ENCODE assay signal across 13 cellular contexts in the genomic region with DNA sequence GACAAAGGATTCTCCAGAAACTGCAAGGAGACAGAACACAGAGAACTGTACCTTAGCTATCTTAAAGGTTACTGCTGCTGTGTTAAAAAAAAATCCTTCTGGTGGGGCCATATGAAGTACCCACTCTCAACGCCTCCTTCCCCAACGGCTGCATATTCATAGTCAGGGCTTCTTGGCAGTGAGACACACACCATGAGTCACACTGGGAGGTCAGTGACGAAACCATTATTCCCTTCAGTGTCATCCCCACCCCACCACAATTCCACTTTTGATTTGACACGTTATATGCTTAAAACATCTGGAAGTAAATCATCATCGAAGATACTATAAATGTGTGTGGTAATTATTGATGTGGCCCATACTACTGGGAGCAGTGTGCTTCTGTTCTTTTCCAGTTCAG.
DNase-seq lines count a peak whose midpoint lies in the region; ATAC-seq, FAIRE-seq and TF ChIP-seq lines count a peak whose summit lies in the region.
"Had no signal": no experiment of that assay in that cellular context is flagged by ENCODE, and none has a peak within 500 bp of the region (broad histone marks: within the 10 kb centered on the region; RNA-seq: fewer than 3 reads in every experiment).

No MANE protein-coding gene starts in this region.

- H2AFZ ChIP-seq in endothelial cell of umbilical vein (ENCODE audit: low read depth, low read length) (no peak overlapping the region), mesenchymal stem cell (ENCODE audit: low read depth, low read length) (no peak overlapping the region)

- no peak overlapping the region for H2BK15ac ChIP-seq in mesenchymal stem cell (ENCODE audit: low read depth, poor library complexity, severe bottlenecking)

- no peak overlapping the region for H3K23ac ChIP-seq in mesenchymal stem cell (ENCODE audit: low read length in 2 of 2)

- peak; percentile 67 for FAIRE-seq in endothelial cell of umbilical vein (lab: Jason Lieb, UNC)
- FAIRE-seq: A549 had no signal

- peaks cover 9% of the 10 kb centered on the region for H3K4me1 ChIP-seq in endothelial cell of umbilical vein (ENCODE audit: control insufficient read depth, extremely low read depth, insufficient read depth, low read length)
- H3K4me1 ChIP-seq in mesenchymal stem cell (ENCODE audit: control insufficient read depth, insufficient read depth, low read depth, low read length), result no peaks in the 10 kb centered on the region
- H3K4me1 ChIP-seq: A549, colonic mucosa, prostate gland had no signal

- no peak for ATAC-seq in GM21447 (IDR thresholded peaks at IDR 0.05; ENCODE audit: unreplicated experiment)
- no peak for ATAC-seq in HG02840 (IDR thresholded peaks at IDR 0.05; ENCODE audit: low FRiP score, unreplicated experiment)
- no peak for ATAC-seq in GM18520 (IDR thresholded peaks at IDR 0.05; ENCODE audit: unreplicated experiment)
- ATAC-seq: A549 had no signal

- H2BK5ac ChIP-seq in mesenchymal stem cell (ENCODE audit: low read depth, low read length, poor library complexity, severe bottlenecking), result no peak overlapping the region

- TF ChIP-seq POLR2A in NB4 (IDR thresholded peaks at IDR 0.05; ENCODE audit: extremely low read depth, insufficient read length) (no peak), endothelial cell of umbilical vein (IDR thresholded peaks at IDR 0.05; ENCODE audit: low read depth, low read length) (no peak)

- CTCF ChIA-PET in AG04449 (lab: Yijun Ruan, JAX) (interaction anchor here (1.3 kb wide), 1 partner anchor 821 kb away, joined by 3 read pairs; no protein-coding TSS in a partner anchor), endothelial cell of umbilical vein (lab: Charles Lee) (no interaction called here)

- H3K27ac ChIP-seq in endothelial cell of umbilical vein (ENCODE audit: insufficient read depth, low read depth, low read length) (no peak overlapping the region), mesenchymal stem cell (ENCODE audit: low read length, poor library complexity, severe bottlenecking) (no peak overlapping the region)
- H3K27ac ChIP-seq: A549, colonic mucosa, prostate gland had no signal

- H3K79me1 ChIP-seq in mesenchymal stem cell (replicated peaks; ENCODE audit: low read length, poor library complexity, severe bottlenecking), result no peaks in the 10 kb centered on the region

- H3K4me3 ChIP-seq in AG04449 (ENCODE audit: low read depth, low read length) (no peak overlapping the region), NB4 (ENCODE audit: low read depth, low read length) (no peak overlapping the region), endothelial cell of umbilical vein (replicated peaks in 1 of 3; ENCODE audit: insufficient read depth in 1 of 3, low read depth in 1 of 3, low read length in 3 of 3) (no peak overlapping the region), mesenchymal stem cell (ENCODE audit: insufficient read depth in 1 of 2, low read depth in 1 of 2, low read length in 2 of 2) (peak overlapping the region in 1 of 2 experiments; percentile 46)
- H3K4me3 ChIP-seq: A549, colonic mucosa, prostate gland had no signal

- H2BK120ac ChIP-seq in mesenchymal stem cell (ENCODE audit: low read depth, low read length), result no peak overlapping the region

- H3K18ac ChIP-seq in mesenchymal stem cell (ENCODE audit: low read depth in 1 of 2, low read length in 2 of 2), result peak overlapping the region in 1 of 2 experiments; percentile 34

- dilution Hi-C loops in endothelial cell of umbilical vein (cut with MboI; ENCODE audit: extremely low pct_ligation_motif_present, low sequenced_read_pairs), result no loop called here

- 19% methylated on average over 2 of the region's 5 CpGs for WGBS in mesenchymal stem cell

- H4K8ac ChIP-seq in mesenchymal stem cell (ENCODE audit: low read length), result no peak overlapping the region

- no peaks in the 10 kb centered on the region for H3K79me2 ChIP-seq in endothelial cell of umbilical vein (ENCODE audit: control insufficient read depth, insufficient read depth, low read length)

- H3K4me2 ChIP-seq in endothelial cell of umbilical vein (ENCODE audit: insufficient read depth, low read length) (peak overlapping the region; percentile 17), mesenchymal stem cell (ENCODE audit: low read length, poor library complexity, severe bottlenecking) (no peak overlapping the region)
- H3K4me2 ChIP-seq: A549 had no signal

- no peak overlapping the region for H2AK5ac ChIP-seq in mesenchymal stem cell (ENCODE audit: low read length, severe bottlenecking)

- H4K91ac ChIP-seq in mesenchymal stem cell (ENCODE audit: low read length), result no peak overlapping the region

- in situ Hi-C loops in ACHN (cut with HindIII; ENCODE audit: low pct_ligation_motif_present, low pct_unique_long_range_greater_than_20kb, low sequenced_read_pairs), result no loop called here

- no peaks in the 10 kb centered on the region for H4K20me1 ChIP-seq in endothelial cell of umbilical vein (replicated peaks; ENCODE audit: control insufficient read depth, extremely low read depth, insufficient read depth, low read length)

- H3K9me1 ChIP-seq in endothelial cell of umbilical vein (replicated peaks; ENCODE audit: control insufficient read depth, extremely low read depth, insufficient read depth, low read length), result no peaks in the 10 kb centered on the region

- H3K14ac ChIP-seq in mesenchymal stem cell (ENCODE audit: low read length in 2 of 2), result no peak overlapping the region

- H3K27me3 ChIP-seq in endothelial cell of umbilical vein (ENCODE audit: control insufficient read depth in 2 of 2, insufficient read depth in 2 of 2, low read length in 2 of 2) (no peaks in the 10 kb centered on the region), mesenchymal stem cell (ENCODE audit: control insufficient read depth in 1 of 2, insufficient read depth in 1 of 2, low read length in 2 of 2) (no peaks in the 10 kb centered on the region)
- H3K27me3 ChIP-seq: colonic mucosa had no signal

- no peak overlapping the region for H3K4ac ChIP-seq in mesenchymal stem cell (ENCODE audit: low read depth in 1 of 2, low read length in 2 of 2)

- TF ChIP-seq CTCF in AG04449 (IDR thresholded peaks at IDR 0.05; ENCODE audit: insufficient read depth, low read length, missing control alignments), result no peak
- no peak for TF ChIP-seq CTCF in NB4 (IDR thresholded peaks at IDR 0.05; ENCODE audit: low read depth, low read length)
- no peak for TF ChIP-seq CTCF in endothelial cell of umbilical vein (IDR thresholded peaks at IDR 0.05; ENCODE audit: extremely low read depth in 1 of 2, insufficient read depth in 1 of 2, low read depth in 1 of 2, low read length in 2 of 2)

- intact Hi-C loops in endothelial cell of umbilical vein (cut with micrococcal nuclease), result no loop called here

- H3K36me3 ChIP-seq in endothelial cell of umbilical vein (ENCODE audit: control insufficient read depth in 2 of 2, extremely low read depth in 1 of 2, insufficient read depth in 2 of 2, low read length in 2 of 2) (no peaks in the 10 kb centered on the region), mesenchymal stem cell (ENCODE audit: control insufficient read depth in 1 of 2, insufficient read depth in 2 of 2, low read depth in 1 of 2, low read length in 2 of 2) (no peaks in the 10 kb centered on the region)
- H3K36me3 ChIP-seq: colonic mucosa, prostate gland had no signal

- DNase-seq in AG04449 (ENCODE audit: low read depth, low spot score) (peak; percentile 87), NB4 (ENCODE audit: low read depth) (peak; percentile 6), endothelial cell of umbilical vein (ENCODE audit: low read depth, low spot score) (peak; percentile 59), mesenchymal stem cell (peak; percentile 95), ACHN (no peak)
- DNase-seq: colonic mucosa, Kasumi-1, NCI-H526 treated with DMSO at 0.1 percent for 48 hours had no signal

- no peaks in the 10 kb centered on the region for H3K9me3 ChIP-seq in endothelial cell of umbilical vein (replicated peaks; ENCODE audit: control insufficient read depth, insufficient read depth, low read length)
- no peaks in the 10 kb centered on the region for H3K9me3 ChIP-seq in mesenchymal stem cell (ENCODE audit: control insufficient read depth, low read length)
- H3K9me3 ChIP-seq: A549, colonic mucosa, prostate gland had no signal

- H3K9ac ChIP-seq in endothelial cell of umbilical vein (replicated peaks; ENCODE audit: extremely low read depth, insufficient read depth, low read length), result no peak overlapping the region
- H3K9ac ChIP-seq in mesenchymal stem cell (ENCODE audit: low read length), result peak overlapping the region; percentile 76

- no peak overlapping the region for H2BK12ac ChIP-seq in mesenchymal stem cell (ENCODE audit: low read length in 2 of 2)

- no TSS peak for BruUV-seq in endothelial cell of umbilical vein (replicated peaks; lab: Mats Ljungman, UMichigan)

- POLR2A ChIA-PET in AG04449 (lab: Yijun Ruan, JAX), result no interaction called here
- POLR2A ChIA-PET in endothelial cell of umbilical vein (lab: Charles Lee), result no interaction called here

TF ChIP-seq in endothelial cell of umbilical vein, 7 proteins besides CTCF, POLR2A, EP300 and RAD21:
- TF ChIP-seq POLR2AphosphoS5 (IDR thresholded peaks at IDR 0.05; ENCODE audit: insufficient read depth, low read depth, low read length) (no peak), JUN (IDR thresholded peaks at IDR 0.05; ENCODE audit: borderline replicate concordance, insufficient read depth, insufficient read length, low read depth) (peak; percentile 66), GATA2 (IDR thresholded peaks at IDR 0.05; ENCODE audit: insufficient read depth, insufficient read length, low read depth, low read length) (no peak), EZH2 (IDR thresholded peaks at IDR 0.05; ENCODE audit: borderline replicate concordance, low read depth, low read length, severe bottlenecking) (no peak), FOS (IDR thresholded peaks at IDR 0.05; ENCODE audit: borderline replicate concordance, insufficient read depth, low read length) (no peak)
- TF ChIP-seq, protein P1, sequence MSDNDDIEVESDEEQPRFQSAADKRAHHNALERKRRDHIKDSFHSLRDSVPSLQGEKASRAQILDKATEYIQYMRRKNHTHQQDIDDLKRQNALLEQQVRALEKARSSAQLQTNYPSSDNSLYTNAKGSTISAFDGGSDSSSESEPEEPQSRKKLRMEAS (IDR thresholded peaks at IDR 0.05; ENCODE audit: insufficient read depth, insufficient read length), result no peak
TF ChIP-seq in endothelial cell of umbilical vein: peak in this region for 1.
